Comparison of ENCODE assay signal across 20 cellular contexts in genomic region chr13:20696073-20696472, GRCh38. TPM values are rescaled to one million over a fixed set of nuclear protein-coding genes. Genes with fewer than 3 reads are reported as not detected.
"Had no signal": no experiment of that assay in that cellular context is flagged by ENCODE, and none has a peak within 500 bp of the region (broad histone marks: within the 10 kb centered on the region; RNA-seq: fewer than 3 reads in every experiment).

No MANE protein-coding gene starts in this region.

- H3K27me3 ChIP-seq: hepatocyte, thyroid gland had no signal

- ATAC-seq: activated CD4-positive, CD25-positive, alpha-beta regulatory T cell treated with anti-CD3 and anti-CD28 coated beads, Interleukin-2, amount 50 U/mL, for 24 hours; activated naive CD8-positive, alpha-beta T cell treated with anti-CD3 and anti-CD28 coated beads, Interleukin-2, amount 50 U/mL, for 24 hours; activated T-cell treated with anti-CD3 and anti-CD28 coated beads, Interleukin-2, amount 50 U/mL, for 4 hours; effector memory CD8-positive, alpha-beta T cell; left lobe of liver had no signal

- H3K9me3 ChIP-seq: thyroid gland had no signal

- H3K27ac ChIP-seq: hepatocyte, thyroid gland had no signal

- H3K4me3 ChIP-seq: hepatocyte, lung, thyroid gland had no signal

- DNase-seq: activated CD4-positive, alpha-beta T cell treated with anti-CD3 and anti-CD28 coated beads, Interleukin-2, amount 10 ng/mL, durations not matched to agents 7 days and 5 days; activated CD8-positive, alpha-beta memory T cell treated with anti-CD3 and anti-CD28 coated beads, Interleukin-2, amount 50 U/mL, for 4 hours; activated effector memory CD4-positive, alpha-beta T cell treated with Interleukin-2 at 50 U/mL for 16 hours; activated naive CD4-positive, alpha-beta T cell treated with anti-CD3 and anti-CD28 coated beads, Interleukin-2, amount 10 ng/mL, durations not matched to agents 7 days and 5 days; activated naive CD8-positive, alpha-beta T cell treated with anti-CD3 and anti-CD28 coated beads, Interleukin-2, amount 50 U/mL, for 24 hours; activated T-cell treated with anti-CD3 and anti-CD28 coated beads, Interleukin-2, amount 50 U/mL, for 4 hours; anterior cingulate cortex; caudate nucleus; effector memory CD8-positive, alpha-beta T cell; foreskin fibroblast; nephron progenitor cell; nucleus accumbens; posterior cingulate gyrus; retina; stimulated activated naive CD4-positive, alpha-beta T cell; thyroid gland had no signal

- H3K36me3 ChIP-seq: thyroid gland had no signal

- H3K4me1 ChIP-seq: thyroid gland had no signal

RNA-seq across cellular contexts. Expression of gene IL17D, which starts 7.4 kb away (rescaled TPM):
- total RNA-seq: activated CD4-positive, alpha-beta T cell treated with anti-CD3 and anti-CD28 coated beads, Interleukin-2, amount 10 ng/mL, durations not matched to agents 7 days and 5 days had no signal
